In genomic region chr12:70508178-70508577, GRCh38 we compare ENCODE assay signal across 26 cellular contexts.
DNase-seq lines count a peak whose midpoint lies in the region; ATAC-seq, FAIRE-seq and TF ChIP-seq lines count a peak whose summit lies in the region.
"Had no signal": no experiment of that assay in that cellular context is flagged by ENCODE, and none has a peak within 500 bp of the region (broad histone marks: within the 10 kb centered on the region; RNA-seq: fewer than 3 reads in every experiment).

No MANE protein-coding gene starts in this region.

- DNase-seq in brain microvascular endothelial cell (peak; percentile 15), pulmonary artery endothelial cell (ENCODE audit: low read depth, low spot score) (peak; percentile 10), HTR-8/SVneo (ENCODE audit: insufficient read length, low spot score) (no peak), NCI-H2171 (lab: John Stamatoyannopoulos, UW) (no peak), iPS-NIHi7 (ENCODE audit: extremely low spot score) (no peak)
- no peak for DNase-seq in effector memory CD4-positive, alpha-beta T cell
- DNase-seq: activated CD8-positive, alpha-beta memory T cell treated with anti-CD3 and anti-CD28 coated beads, Interleukin-2, amount 50 U/mL, for 4 hours; anterior cingulate cortex; caudate nucleus; CD4-positive, CD25-positive, alpha-beta regulatory T cell; DMS 273 treated with DMSO at 0.1 percent for 48 hours; immature natural killer cell; MM.1S; NCI-H1417 treated with DMSO at 0.1 percent for 48 hours; NCI-H510A; SHP77; substantia nigra; upper lobe of left lung had no signal

- in situ Hi-C loops in brain microvascular endothelial cell (cut with HindIII; ENCODE audit: low pct_ligation_motif_present, low sequenced_read_pairs) = no loop called here

- no peaks in the 10 kb centered on the region for H3K36me3 ChIP-seq in brain microvascular endothelial cell (replicated peaks)
- H3K36me3 ChIP-seq in effector memory CD4-positive, alpha-beta T cell (ENCODE audit: control insufficient read depth, insufficient read depth, low read length) = no peaks in the 10 kb centered on the region
- H3K36me3 ChIP-seq: prostate gland, upper lobe of left lung had no signal

- H3K4me3 ChIP-seq in brain microvascular endothelial cell (ENCODE audit: low read depth, low read length) = no peak overlapping the region
- H3K4me3 ChIP-seq in effector memory CD4-positive, alpha-beta T cell (ENCODE audit: insufficient read depth, low read depth, low read length, poor library complexity, severe bottlenecking) = no peak overlapping the region
- H3K4me3 ChIP-seq: prostate gland, upper lobe of left lung had no signal

- ATAC-seq in GM18907 (IDR thresholded peaks at IDR 0.05; ENCODE audit: unreplicated experiment) (peak; percentile 96), HG03159 (IDR thresholded peaks at IDR 0.05; ENCODE audit: unreplicated experiment) (peak; percentile 71)
- ATAC-seq: left lobe of liver had no signal

- no peaks in the 10 kb centered on the region for H3K27me3 ChIP-seq in brain microvascular endothelial cell (replicated peaks)
- H3K27me3 ChIP-seq in effector memory CD4-positive, alpha-beta T cell (replicated peaks; ENCODE audit: control insufficient read depth, insufficient read depth, low read length, poor library complexity, severe bottlenecking) = no peaks in the 10 kb centered on the region
- H3K27me3 ChIP-seq: upper lobe of left lung had no signal

- no peak for TF ChIP-seq CTCF in brain microvascular endothelial cell (IDR thresholded peaks at IDR 0.05; ENCODE audit: low read depth, low read length, missing control alignments)

- no peaks in the 10 kb centered on the region for H3K9me3 ChIP-seq in effector memory CD4-positive, alpha-beta T cell (ENCODE audit: control insufficient read depth, low read length)
- H3K9me3 ChIP-seq: prostate gland had no signal

- FAIRE-seq in HTR-8/SVneo (lab: Jason Lieb, UNC) = no peak
- FAIRE-seq: G401.6, GM18507, GM19239, small intestine had no signal

- H3K4me1 ChIP-seq in effector memory CD4-positive, alpha-beta T cell (ENCODE audit: control insufficient read depth, insufficient read depth, low read length, poor library complexity, severe bottlenecking) = no peaks in the 10 kb centered on the region
- H3K4me1 ChIP-seq: prostate gland, upper lobe of left lung had no signal

- H3K27ac ChIP-seq in brain microvascular endothelial cell = no peak overlapping the region
- H3K27ac ChIP-seq in effector memory CD4-positive, alpha-beta T cell (ENCODE audit: insufficient read depth, low read length, poor library complexity, severe bottlenecking) = no peak overlapping the region
- H3K27ac ChIP-seq: prostate gland, upper lobe of left lung had no signal

Comparison
In these comparisons a context has a peak if more than half of its experiments do, and no peak if none do; other contexts are left out.
1. DNase-seq: peak in brain microvascular endothelial cell (single experiment) and pulmonary artery endothelial cell (single experiment); none in HTR-8/SVneo (single experiment), NCI-H2171 (single experiment), effector memory CD4-positive, alpha-beta T cell (0 of 3) and iPS-NIHi7 (single experiment).